ENCODE assay signal across 8 cellular contexts in genomic region chr21:17818158-17819113, GRCh38. TPM values are rescaled to one million over a fixed set of nuclear protein-coding genes. Genes with fewer than 3 reads are reported as not detected.
DNase-seq lines count a peak whose midpoint lies in the region; ATAC-seq and TF ChIP-seq lines count a peak whose summit lies in the region.

No MANE protein-coding gene starts in this region.

- H3K4me3 Mint-ChIP-seq in T-helper 2 cell treated with Interferon-gamma antibody and Interleukin-4, amounts not matched to agents 5 μg/mL and 100 μg/mL, for 36 hours: peak overlapping the region; percentile 89
- peak overlapping the region; percentile 91 to 98 (median 92) for H3K4me3 Mint-ChIP-seq in brain

- H2AFZ ChIP-seq in smooth muscle cell (ENCODE audit: low read depth): peak overlapping the region; percentile 87

- no peaks in the 10 kb centered on the region for H3K9me3 ChIP-seq in smooth muscle cell (replicated peaks; ENCODE audit: low read depth)

- no peaks in the 10 kb centered on the region for H3K36me3 ChIP-seq in smooth muscle cell (ENCODE audit: low read depth)

- H3K9me3 Mint-ChIP-seq in T-helper 2 cell treated with Interferon-gamma antibody and Interleukin-4, amounts not matched to agents 5 μg/mL and 100 μg/mL, for 36 hours: no peaks in the 10 kb centered on the region
- no peaks in the 10 kb centered on the region for H3K9me3 Mint-ChIP-seq in brain

- H3K9ac ChIP-seq in smooth muscle cell (ENCODE audit: low read depth): peak overlapping the region; percentile 95

- peak overlapping the region; percentile 88 for H3K4me2 ChIP-seq in smooth muscle cell

- no peaks in the 10 kb centered on the region for H3K27me3 Mint-ChIP-seq in T-helper 2 cell treated with Interferon-gamma antibody and Interleukin-4, amounts not matched to agents 5 μg/mL and 100 μg/mL, for 36 hours (ENCODE audit: low read depth)
- peaks cover 10% of the 10 kb centered on the region for H3K27me3 Mint-ChIP-seq in brain

- WGBS in smooth muscle cell (ENCODE audit: low lambda C conversion rate): 2% methylated on average over 55 of the region's 56 CpGs

- DNase-seq in Caki2 (ENCODE audit: low read depth) (peak; percentile 41), HuH-7 (ENCODE audit: low spot score) (peak; percentile 13), iris pigment epithelial cell (ENCODE audit: low read depth) (peak; percentile 34), smooth muscle cell (lab: John Stamatoyannopoulos, UW; ENCODE audit: unreplicated experiment) (peak; percentile 44), NCI-H187 treated with DMSO at 0.1 percent for 48 hours (lab: John Stamatoyannopoulos, UW) (no peak)
- DNase-seq in T-helper 2 cell treated with Interferon-gamma antibody and Interleukin-4, amounts not matched to agents 5 μg/mL and 100 μg/mL, for 36 hours (ENCODE audit: low spot score): peak; percentile 29

- no peaks in the 10 kb centered on the region for H3K27me3 ChIP-seq in smooth muscle cell (ENCODE audit: low read depth)

- H4K20me1 ChIP-seq in smooth muscle cell (ENCODE audit: low read depth): no peaks in the 10 kb centered on the region

- ATAC-seq in GM21390 (IDR thresholded peaks at IDR 0.05; ENCODE audit: unreplicated experiment): peak; percentile 8

- H3K27ac Mint-ChIP-seq in T-helper 2 cell treated with Interferon-gamma antibody and Interleukin-4, amounts not matched to agents 5 μg/mL and 100 μg/mL, for 36 hours: peak overlapping the region; percentile 92
- H3K27ac Mint-ChIP-seq in brain: peak overlapping the region; percentile 87 to 98 (median 91)

- peaks cover 16% of the 10 kb centered on the region for H3K4me1 ChIP-seq in smooth muscle cell (ENCODE audit: low read depth)

- no peak for TF ChIP-seq CTCF in brain (conservative IDR thresholded peaks at IDR 0.05)
- TF ChIP-seq CTCF in smooth muscle cell (IDR thresholded peaks at IDR 0.05; ENCODE audit: borderline replicate concordance, insufficient read depth, poor library complexity, severe bottlenecking): no peak

- peak overlapping the region; percentile 82 for H3K4me3 ChIP-seq in smooth muscle cell

- H3K27ac ChIP-seq in smooth muscle cell (ENCODE audit: low read depth): peak overlapping the region; percentile 73

- peaks cover 48% of the 10 kb centered on the region for H3K36me3 Mint-ChIP-seq in T-helper 2 cell treated with Interferon-gamma antibody and Interleukin-4, amounts not matched to agents 5 μg/mL and 100 μg/mL, for 36 hours (ENCODE audit: low read depth)
- peaks cover 26% of the 10 kb centered on the region for H3K36me3 Mint-ChIP-seq in brain

- H3K79me2 ChIP-seq in smooth muscle cell (ENCODE audit: low read depth): peaks cover 22% of the 10 kb centered on the region

- H3K4me1 Mint-ChIP-seq in T-helper 2 cell treated with Interferon-gamma antibody and Interleukin-4, amounts not matched to agents 5 μg/mL and 100 μg/mL, for 36 hours (ENCODE audit: low read depth): peaks cover 44% of the 10 kb centered on the region
- H3K4me1 Mint-ChIP-seq in brain: peaks cover 56% of the 10 kb centered on the region

- in situ Hi-C loops in Caki2 (cut with HindIII; ENCODE audit: low pct_unique_long_range_greater_than_20kb, low sequenced_read_pairs): no loop called here

- H3F3A ChIP-seq in smooth muscle cell (ENCODE audit: low read depth): no peaks in the 10 kb centered on the region

RNA-seq across cellular contexts. Expression of gene C21orf91, which starts 0.7 kb away (rescaled TPM):
- 0.03 and 0.34 TPM in 2 replicates for total RNA-seq in Caki2 (2014; rRNA removed; shearing (Covaris generic); ENCODE audit: low replicate concordance)
- polyA plus RNA-seq in brain (ENCODE audit: insufficient read depth, low read depth, low replicate concordance) (3.5 TPM), smooth muscle cell (4.8 and 6.9 TPM in 2 replicates)
- 11.5 and 15.3 TPM in 2 replicates for total RNA-seq in smooth muscle cell
